14 cellular contexts compared by ENCODE assay signal in genomic region chr16:67959520-67959919, GRCh38. TPM values are rescaled to one million over a fixed set of nuclear protein-coding genes. Genes with fewer than 3 reads are reported as not detected.
DNase-seq lines count a peak whose midpoint lies in the region; ATAC-seq and TF ChIP-seq lines count a peak whose summit lies in the region.
"Had no signal": no experiment of that assay in that cellular context is flagged by ENCODE, and none has a peak within 500 bp of the region (broad histone marks: within the 10 kb centered on the region; RNA-seq: fewer than 3 reads in every experiment).

No MANE protein-coding gene starts in this region.

- peaks cover 51% of the 10 kb centered on the region for H3K79me2 ChIP-seq in mammary epithelial cell (ENCODE audit: insufficient read depth, low read length)

- no peak overlapping the region for H3K4me3 Mint-ChIP-seq in MCF 10A (ENCODE audit: unreplicated experiment)
- no peak overlapping the region for H3K4me3 Mint-ChIP-seq in osteocyte (ENCODE audit: unreplicated experiment)

- H3K27me3 ChIP-seq in mammary epithelial cell (ENCODE audit: insufficient read depth, low read length) (no peaks in the 10 kb centered on the region), aorta (ENCODE audit: control insufficient read depth in 1 of 2, insufficient read depth in 2 of 2, low read length in 1 of 2) (no peaks in the 10 kb centered on the region)

- in situ Hi-C loops in mammary epithelial cell (cut with MboI; ENCODE audit: low sequenced_read_pairs in 2 of 2), result no loop called here

- POLR2A ChIA-PET in MCF 10A (lab: Yijun Ruan, JAX), result interaction anchor here (0.7 to 4.4 kb wide), 7 partner anchors 13 to 113 kb away, joined by 3 to 45 read pairs (median 3); partner anchors contain the start of gene PSMB10

- H3K36me3 ChIP-seq in mammary epithelial cell (ENCODE audit: insufficient read depth, low read length) (peaks cover 43% of the 10 kb centered on the region), aorta (ENCODE audit: control insufficient read depth in 1 of 2, insufficient read depth in 2 of 2, low read length in 1 of 2) (peaks cover 0 to 9% of the 10 kb centered on the region in 2 donors)

- no peak overlapping the region for H2AFZ ChIP-seq in mammary epithelial cell (ENCODE audit: low read depth, low read length)

- H3K27me3 Mint-ChIP-seq in MCF 10A (ENCODE audit: insufficient read depth, unreplicated experiment) (no peaks in the 10 kb centered on the region), osteocyte (ENCODE audit: unreplicated experiment) (no peaks in the 10 kb centered on the region)
- H3K27me3 Mint-ChIP-seq: IgD-negative memory B cell had no signal

- H3K27ac Mint-ChIP-seq in MCF 10A (ENCODE audit: low read depth, unreplicated experiment) (no peak overlapping the region), osteocyte (ENCODE audit: unreplicated experiment) (peak overlapping the region; percentile 68)
- H3K27ac Mint-ChIP-seq: IgD-negative memory B cell had no signal

- DNase-seq in MCF 10A (ENCODE audit: unreplicated experiment) (peak; percentile 67), mammary epithelial cell (no peak), foreskin melanocyte (peak; percentile 35), osteocyte (ENCODE audit: extremely low spot score, unreplicated experiment) (no peak), aorta (peak in 1 of 2 donors; percentile 85), NCI-H526 (lab: John Stamatoyannopoulos, UW) (no peak)
- DNase-seq: activated CD4-positive, alpha-beta T cell treated with anti-CD3 and anti-CD28 coated beads, Interleukin-2, amount 50 U/mL, for 4 hours; NCI-H226 had no signal

- H3K9me3 Mint-ChIP-seq in MCF 10A (ENCODE audit: unreplicated experiment) (no peaks in the 10 kb centered on the region), osteocyte (ENCODE audit: unreplicated experiment) (no peaks in the 10 kb centered on the region)
- H3K9me3 Mint-ChIP-seq: IgD-negative memory B cell had no signal

- intact Hi-C loops in MCF 10A (cut with micrococcal nuclease) (no loop called here), mammary epithelial cell (cut with micrococcal nuclease) (no loop called here), aorta (cut with DNase I) (no loop called here)

- no peak overlapping the region for H3K27ac ChIP-seq in mammary epithelial cell (ENCODE audit: insufficient read depth, low read depth, low read length)
- H3K27ac ChIP-seq in aorta (ENCODE audit: low read depth in 1 of 2, low read length in 2 of 2), result no peak overlapping the region
- H3K27ac ChIP-seq: A549, SK-N-MC had no signal

- H4K20me1 ChIP-seq in mammary epithelial cell (ENCODE audit: insufficient read depth, low read length), result no peaks in the 10 kb centered on the region

- CTCF ChIA-PET in MCF 10A (lab: Yijun Ruan, JAX) (interaction anchor here (0.9 to 1.3 kb wide), 3 partner anchors 18 to 22 kb away, joined by 3 read pairs; no protein-coding TSS in a partner anchor), mammary epithelial cell (lab: Charles Lee; ENCODE audit: low non-redundant PET) (interaction anchor here (0.6 kb wide), 1 partner anchor 18 kb away, joined by 3 read pairs; no protein-coding TSS in a partner anchor)

- H3K9me3 ChIP-seq in mammary epithelial cell (replicated peaks; ENCODE audit: insufficient read depth, low read length) (no peaks in the 10 kb centered on the region), aorta (ENCODE audit: control insufficient read depth, low read length) (no peaks in the 10 kb centered on the region)
- H3K9me3 ChIP-seq: A549 had no signal

- H3K4me2 ChIP-seq in mammary epithelial cell (ENCODE audit: insufficient read depth, low read depth, low read length), result no peak overlapping the region
- H3K4me2 ChIP-seq: A549 had no signal

- H3K4me1 ChIP-seq in mammary epithelial cell (ENCODE audit: insufficient read depth, low read length), result peaks cover 32% of the 10 kb centered on the region
- H3K4me1 ChIP-seq in aorta (ENCODE audit: control insufficient read depth in 1 of 2, insufficient read depth in 2 of 2, low read length in 2 of 2), result no peaks in the 10 kb centered on the region
- H3K4me1 ChIP-seq: A549 had no signal

- WGBS in mammary epithelial cell (ENCODE audit: low coverage, missing lambda C conversion rate), result 86% methylated on average over 9 of the region's 9 CpGs
- 52 to 65% methylated on average over 9 of the region's 9 CpGs for WGBS in aorta, 2 donors

- H3K4me3 ChIP-seq in mammary epithelial cell (replicated peaks in 1 of 3; ENCODE audit: insufficient read depth in 1 of 3, low read depth in 2 of 3, low read length in 3 of 3) (no peak overlapping the region), aorta (ENCODE audit: low read length in 2 of 2) (no peak overlapping the region)
- H3K4me3 ChIP-seq: A549, SK-N-MC had no signal

- TF ChIP-seq CTCF in MCF 10A (IDR thresholded peaks at IDR 0.05; ENCODE audit: unreplicated experiment), result no peak
- no peak for TF ChIP-seq CTCF in mammary epithelial cell (conservative IDR thresholded peaks at IDR 0.05 in 1 of 2, IDR thresholded peaks at IDR 0.05 in 1 of 2; ENCODE audit: extremely low read depth in 1 of 2, insufficient read depth in 1 of 2, low read depth in 1 of 2, low read length in 2 of 2)
- no peak for TF ChIP-seq CTCF in osteocyte (IDR thresholded peaks at IDR 0.05)

- ATAC-seq in aorta (ENCODE audit: low FRiP score) (peak; percentile 44), GM18511 (IDR thresholded peaks at IDR 0.05; ENCODE audit: unreplicated experiment) (no peak), GM19324 (IDR thresholded peaks at IDR 0.05; ENCODE audit: low FRiP score, unreplicated experiment) (no peak)
- ATAC-seq: A549 had no signal

- peaks cover 41% of the 10 kb centered on the region for H3K4me1 Mint-ChIP-seq in MCF 10A (ENCODE audit: insufficient read depth, unreplicated experiment)
- peaks cover 32% of the 10 kb centered on the region for H3K4me1 Mint-ChIP-seq in osteocyte (ENCODE audit: unreplicated experiment)

- BruUV-seq in MCF 10A (replicated peaks; lab: Mats Ljungman, UMichigan) (no TSS peak), mammary epithelial cell (replicated peaks; lab: Mats Ljungman, UMichigan) (no TSS peak)

- dilution Hi-C loops in mammary epithelial cell (cut with HindIII; ENCODE audit: low sequenced_read_pairs), result no loop called here

- H3K36me3 Mint-ChIP-seq in MCF 10A (ENCODE audit: insufficient read depth, unreplicated experiment), result peaks cover 79% of the 10 kb centered on the region
- H3K36me3 Mint-ChIP-seq in osteocyte (ENCODE audit: unreplicated experiment), result peaks cover 37% of the 10 kb centered on the region

- H3K9ac ChIP-seq in mammary epithelial cell (ENCODE audit: insufficient read depth, low read length), result no peak overlapping the region

RNA-seq across cellular contexts. Expression of gene SLC12A4, which starts 8.9 kb away (rescaled TPM):
- total RNA-seq in MCF 10A (2022), result 107 TPM in 2 replicates
- 100 to 1,000 TPM in 1 of 2 donors, 10 to 100 TPM in 1; 88.2 to 120 TPM for total RNA-seq in mammary epithelial cell
- 57.1 TPM for polyA plus RNA-seq in mammary epithelial cell
- 154 TPM for polyA minus RNA-seq in mammary epithelial cell
- total RNA-seq in osteocyte, result 90.7 and 91.6 TPM in 2 replicates
- 100 to 1,000 TPM; 125 to 139 TPM for total RNA-seq in aorta
- polyA plus RNA-seq in aorta, result 10 to 100 TPM; 15.8 to 87.0 TPM

RNA-seq across cellular contexts. Expression of gene LCAT, which starts 15.6 kb away (rescaled TPM):
- 35.3 and 44.5 TPM in 2 replicates for total RNA-seq in MCF 10A (2022)
- total RNA-seq in mammary epithelial cell, result 10 to 100 TPM; 13.0 to 43.9 TPM
- 9.3 TPM for polyA plus RNA-seq in mammary epithelial cell
- 0.72 TPM for polyA minus RNA-seq in mammary epithelial cell
- 35.3 and 36.9 TPM in 2 replicates for total RNA-seq in osteocyte
- 10 to 100 TPM; 43.9 to 47.8 TPM for total RNA-seq in aorta
- 100 to 1,000 TPM in 1 of 2 donors, 10 to 100 TPM in 1; 10.6 to 178 TPM for polyA plus RNA-seq in aorta

RNA-seq across cellular contexts. Expression of gene DPEP3, which starts 20.8 kb away (rescaled TPM):
- total RNA-seq in MCF 10A (2022), result not detected in 2 replicates
- total RNA-seq in mammary epithelial cell, result not detected
- polyA plus RNA-seq in mammary epithelial cell, result not detected
- not detected for polyA minus RNA-seq in mammary epithelial cell
- total RNA-seq in osteocyte, result not detected in 2 replicates
- total RNA-seq in aorta, result not detected
- polyA plus RNA-seq in aorta, result not detected
- total RNA-seq: mucosa of gallbladder had no signal
- polyA plus RNA-seq: A549, IgD-negative memory B cell had no signal

RNA-seq across cellular contexts. Expression of gene PSMB10, which starts 22.9 kb away (rescaled TPM):
- total RNA-seq in MCF 10A (2022) (20.3 and 32.7 TPM in 2 replicates), mammary epithelial cell (10 to 100 TPM in 1 of 2 donors, 1 to 10 TPM in 1; 9.2 to 23.8 TPM), osteocyte (58.3 and 59.0 TPM in 2 replicates), aorta (10 to 100 TPM; 27.7 to 39.1 TPM)
- polyA plus RNA-seq in mammary epithelial cell (15.7 TPM), aorta (10 to 100 TPM; 52.3 to 84.3 TPM)
- 4.5 TPM for polyA minus RNA-seq in mammary epithelial cell

RNA-seq across cellular contexts. Expression of gene CTRL, which starts 27.9 kb away (rescaled TPM):
- total RNA-seq in MCF 10A (2022) (0.52 and 1.6 TPM in 2 replicates), mammary epithelial cell (1 to 10 TPM in 1 of 2 donors, under 1 TPM in 1; 0.17 to 1.2 TPM), osteocyte (0.39 and 0.91 TPM in 2 replicates), aorta (under 1 TPM; 0.84 to 0.90 TPM)
- polyA plus RNA-seq in mammary epithelial cell (0.46 TPM), aorta (1 to 10 TPM in 1 of 2 donors, not detected in 1; 3.5 TPM)
- polyA minus RNA-seq in mammary epithelial cell, result not detected

Comparison
In these comparisons a context has a peak if more than half of its experiments do, and no peak if none do; other contexts are left out.
1. DNase-seq: peak in MCF 10A (single experiment) and foreskin melanocyte (single experiment); none in mammary epithelial cell (single experiment), osteocyte (single experiment) and NCI-H526 (0 of 2).